ENCODE assay signal across 16 cellular contexts in genomic region chr4:113327513-113327912, GRCh38.
DNase-seq lines count a peak whose midpoint lies in the region; ATAC-seq and TF ChIP-seq lines count a peak whose summit lies in the region.
"Had no signal": no experiment of that assay in that cellular context is flagged by ENCODE, and none has a peak within 500 bp of the region (broad histone marks: within the 10 kb centered on the region; RNA-seq: fewer than 3 reads in every experiment).

No MANE protein-coding gene starts in this region.

- CTCF ChIA-PET in activated CD8-positive, alpha-beta T cell treated with anti-CD3 and anti-CD28 coated beads for 36 hours (lab: Charles Lee): interaction anchor here (1.0 kb wide), 1 partner anchor 12 kb away, joined by 4 read pairs; no protein-coding TSS in a partner anchor
- CTCF ChIA-PET in activated CD8-positive, alpha-beta T cell treated with anti-CD3 and anti-CD28 coated beads, Interleukin-2, amount 10 ng/mL, durations not matched to agents 7 days and 5 days (lab: Charles Lee): interaction anchor here (1.4 kb wide), 1 partner anchor 11 kb away, joined by 3 read pairs; no protein-coding TSS in a partner anchor

- H3K27me3 Mint-ChIP-seq in activated CD8-positive, alpha-beta T cell treated with anti-CD3 and anti-CD28 coated beads for 36 hours: peaks cover 5% of the 10 kb centered on the region
- H3K27me3 Mint-ChIP-seq in activated CD8-positive, alpha-beta T cell treated with anti-CD3 and anti-CD28 coated beads, Interleukin-2, amount 10 ng/mL, durations not matched to agents 7 days and 5 days (ENCODE audit: low read depth): peaks cover 9% of the 10 kb centered on the region

- no peaks in the 10 kb centered on the region for H3K4me1 Mint-ChIP-seq in activated CD8-positive, alpha-beta T cell treated with anti-CD3 and anti-CD28 coated beads for 36 hours (ENCODE audit: low read depth)
- no peaks in the 10 kb centered on the region for H3K4me1 Mint-ChIP-seq in activated CD8-positive, alpha-beta T cell treated with anti-CD3 and anti-CD28 coated beads, Interleukin-2, amount 10 ng/mL, durations not matched to agents 7 days and 5 days (ENCODE audit: low read depth)

- ATAC-seq in activated CD8-positive, alpha-beta T cell treated with anti-CD3 and anti-CD28 coated beads for 36 hours: peak; percentile 24
- no peak for ATAC-seq in activated CD8-positive, alpha-beta T cell treated with anti-CD3 and anti-CD28 coated beads, Interleukin-2, amount 10 ng/mL, durations not matched to agents 7 days and 5 days
- ATAC-seq in HG03025 (IDR thresholded peaks at IDR 0.05; ENCODE audit: low FRiP score, unreplicated experiment) (no peak), GM21529 (IDR thresholded peaks at IDR 0.05; ENCODE audit: unreplicated experiment) (no peak)
- ATAC-seq: activated T-cell treated with anti-CD3 and anti-CD28 coated beads, Interleukin-2, amount 50 U/mL, for 4 hours had no signal

- no peaks in the 10 kb centered on the region for H3K36me3 Mint-ChIP-seq in activated CD8-positive, alpha-beta T cell treated with anti-CD3 and anti-CD28 coated beads for 36 hours (ENCODE audit: low read depth)
- no peaks in the 10 kb centered on the region for H3K36me3 Mint-ChIP-seq in activated CD8-positive, alpha-beta T cell treated with anti-CD3 and anti-CD28 coated beads, Interleukin-2, amount 10 ng/mL, durations not matched to agents 7 days and 5 days (ENCODE audit: low read depth)

- no peak overlapping the region for H3K4me3 Mint-ChIP-seq in activated CD8-positive, alpha-beta T cell treated with anti-CD3 and anti-CD28 coated beads for 36 hours
- H3K4me3 Mint-ChIP-seq in activated CD8-positive, alpha-beta T cell treated with anti-CD3 and anti-CD28 coated beads, Interleukin-2, amount 10 ng/mL, durations not matched to agents 7 days and 5 days: no peak overlapping the region
- H3K4me3 Mint-ChIP-seq: activated T-cell treated with anti-CD3 and anti-CD28 coated beads, Interleukin-2, amount 50 U/mL, for 4 hours; H9 had no signal

- no peak overlapping the region for H3K27ac Mint-ChIP-seq in activated CD8-positive, alpha-beta T cell treated with anti-CD3 and anti-CD28 coated beads for 36 hours
- no peak overlapping the region for H3K27ac Mint-ChIP-seq in activated CD8-positive, alpha-beta T cell treated with anti-CD3 and anti-CD28 coated beads, Interleukin-2, amount 10 ng/mL, durations not matched to agents 7 days and 5 days
- H3K27ac Mint-ChIP-seq: H9 had no signal

- POLR2A ChIA-PET in activated CD8-positive, alpha-beta T cell treated with anti-CD3 and anti-CD28 coated beads for 36 hours (lab: Charles Lee): interaction anchor here (0.7 kb wide), 1 partner anchor 829 kb away, joined by 3 read pairs; no protein-coding TSS in a partner anchor
- POLR2A ChIA-PET in activated CD8-positive, alpha-beta T cell treated with anti-CD3 and anti-CD28 coated beads, Interleukin-2, amount 10 ng/mL, durations not matched to agents 7 days and 5 days (lab: Charles Lee): no interaction called here

- TF ChIP-seq CTCF in activated CD8-positive, alpha-beta T cell treated with anti-CD3 and anti-CD28 coated beads for 36 hours (IDR thresholded peaks at IDR 0.05): no peak
- TF ChIP-seq CTCF in foreskin fibroblast (IDR thresholded peaks at IDR 0.05; ENCODE audit: low read depth, low read length): no peak

- H3K4me3 ChIP-seq in foreskin fibroblast (ENCODE audit: low read depth in 1 of 2, low read length in 2 of 2): no peak overlapping the region
- H3K4me3 ChIP-seq: esophagus squamous epithelium, PC-9 had no signal

- H3K9me3 Mint-ChIP-seq in activated CD8-positive, alpha-beta T cell treated with anti-CD3 and anti-CD28 coated beads for 36 hours: no peaks in the 10 kb centered on the region
- no peaks in the 10 kb centered on the region for H3K9me3 Mint-ChIP-seq in activated CD8-positive, alpha-beta T cell treated with anti-CD3 and anti-CD28 coated beads, Interleukin-2, amount 10 ng/mL, durations not matched to agents 7 days and 5 days (ENCODE audit: insufficient read depth)
- H3K9me3 Mint-ChIP-seq: activated T-cell treated with anti-CD3 and anti-CD28 coated beads, Interleukin-2, amount 50 U/mL, for 4 hours; H9 had no signal

- intact Hi-C loops in activated CD8-positive, alpha-beta T cell treated with anti-CD3 and anti-CD28 coated beads for 36 hours (cut with micrococcal nuclease): no loop called here

- no peak for DNase-seq in activated CD8-positive, alpha-beta T cell treated with anti-CD3 and anti-CD28 coated beads for 36 hours
- no peak for DNase-seq in activated CD8-positive, alpha-beta T cell treated with anti-CD3 and anti-CD28 coated beads, Interleukin-2, amount 10 ng/mL, durations not matched to agents 7 days and 5 days
- DNase-seq in NCI-H524 treated with DMSO at 0.1 percent for 48 hours (lab: John Stamatoyannopoulos, UW) (peak; percentile 55), foreskin fibroblast (peak; percentile 65 to 73), superior temporal gyrus (ENCODE audit: extremely low spot score) (peak; percentile 20), NCI-H226 (no peak)
- DNase-seq: ACHN; activated CD4-positive, alpha-beta T cell treated with anti-CD3 and anti-CD28 coated beads for 4 hours; activated T-cell treated with anti-CD3 and anti-CD28 coated beads, Interleukin-2, amount 50 U/mL, for 4 hours; esophagus squamous epithelium; H9; Kasumi-1; NCI-H2171; PC-9 had no signal

Comparison
In these comparisons a context has a peak if more than half of its experiments do, and no peak if none do; other contexts are left out.
1. DNase-seq: peak in NCI-H524 treated with DMSO at 0.1 percent for 48 hours (single experiment), foreskin fibroblast (2 of 2) and superior temporal gyrus (single experiment); none in activated CD8-positive, alpha-beta T cell treated with anti-CD3 and anti-CD28 coated beads for 36 hours (single experiment), activated CD8-positive, alpha-beta T cell treated with anti-CD3 and anti-CD28 coated beads, Interleukin-2, amount 10 ng/mL, durations not matched to agents 7 days and 5 days (single experiment) and NCI-H226 (single experiment).